In genomic region chr2:61993422-61994024, GRCh38 we compare ENCODE assay signal across 8 cellular contexts.
A peak's percentile ranks its signal among the peaks of the same experiment; 100 is the strongest.
DNase-seq lines count a peak whose midpoint lies in the region; ATAC-seq and TF ChIP-seq lines count a peak whose summit lies in the region.

No MANE protein-coding gene starts in this region.

- TF ChIP-seq CTCF in IMR-90 (conservative IDR thresholded peaks at IDR 0.05; ENCODE audit: low read depth, low read length) (peak; percentile 77), endodermal cell (conservative IDR thresholded peaks at IDR 0.05) (peak; percentile 89)

- H3K4ac ChIP-seq in IMR-90 (ENCODE audit: low read depth, low read length) = no peak overlapping the region

- no peaks in the 10 kb centered on the region for H3K36me3 Mint-ChIP-seq in activated CD4-positive, alpha-beta memory T cell treated with anti-CD3 and anti-CD28 coated beads for 36 hours
- H3K36me3 Mint-ChIP-seq in activated CD4-positive, alpha-beta memory T cell treated with anti-CD3 and anti-CD28 coated beads, Interleukin-2, amount 10 ng/mL, durations not matched to agents 7 days and 5 days (ENCODE audit: low read depth) = no peaks in the 10 kb centered on the region
- H3K36me3 Mint-ChIP-seq in endodermal cell (ENCODE audit: low read depth) = no peaks in the 10 kb centered on the region

- CTCF ChIA-PET in activated CD4-positive, alpha-beta memory T cell treated with anti-CD3 and anti-CD28 coated beads for 36 hours (lab: Charles Lee) = interaction anchor here (0.6 to 3.1 kb wide), 8 partner anchors 11 to 420 kb away, joined by 3 to 22 read pairs (median 4); no protein-coding TSS in a partner anchor
- CTCF ChIA-PET in activated CD4-positive, alpha-beta memory T cell treated with anti-CD3 and anti-CD28 coated beads, Interleukin-2, amount 10 ng/mL, durations not matched to agents 7 days and 5 days (lab: Charles Lee) = interaction anchor here (0.5 to 2.1 kb wide), 8 partner anchors 8 to 422 kb away, joined by 3 to 12 read pairs (median 4); partner anchors contain the start of gene COMMD1
- CTCF ChIA-PET in IMR-90 (lab: Yijun Ruan, JAX) = interaction anchor here (0.6 to 1.5 kb wide), 5 partner anchors 16 to 418 kb away, joined by 3 to 5 read pairs (median 3); no protein-coding TSS in a partner anchor

- H3K4me3 Mint-ChIP-seq in activated CD4-positive, alpha-beta memory T cell treated with anti-CD3 and anti-CD28 coated beads for 36 hours = no peak overlapping the region
- H3K4me3 Mint-ChIP-seq in activated CD4-positive, alpha-beta memory T cell treated with anti-CD3 and anti-CD28 coated beads, Interleukin-2, amount 10 ng/mL, durations not matched to agents 7 days and 5 days = no peak overlapping the region
- no peak overlapping the region for H3K4me3 Mint-ChIP-seq in endodermal cell

- H3K9ac ChIP-seq in IMR-90 (ENCODE audit: low read depth, low read length) = no peak overlapping the region
- no peak overlapping the region for H3K9ac ChIP-seq in endodermal cell (ENCODE audit: extremely low read depth, low read length, poor library complexity, severe bottlenecking)

- no peak overlapping the region for H2AFZ ChIP-seq in IMR-90 (replicated peaks; ENCODE audit: low read length, poor library complexity)

- no peaks in the 10 kb centered on the region for H3K9me3 Mint-ChIP-seq in activated CD4-positive, alpha-beta memory T cell treated with anti-CD3 and anti-CD28 coated beads for 36 hours
- H3K9me3 Mint-ChIP-seq in activated CD4-positive, alpha-beta memory T cell treated with anti-CD3 and anti-CD28 coated beads, Interleukin-2, amount 10 ng/mL, durations not matched to agents 7 days and 5 days = no peaks in the 10 kb centered on the region
- H3K9me3 Mint-ChIP-seq in endodermal cell = peaks cover 4% of the 10 kb centered on the region

- H3K4me3 ChIP-seq in IMR-90 (ENCODE audit: insufficient read depth, low read depth, low read length) (no peak overlapping the region), endodermal cell (ENCODE audit: low read length) (no peak overlapping the region), aorta (ENCODE audit: low read length in 2 of 2) (no peak overlapping the region)

- no peak for TF ChIP-seq POLR2A in IMR-90 (IDR thresholded peaks at IDR 0.05; ENCODE audit: low read depth, low read length)

- in situ Hi-C loops in IMR-90 (cut with MboI; ENCODE audit: low sequenced_read_pairs) = loop anchor here (25.0 kb wide), 1 partner anchor 769 kb away; no protein-coding TSS in a partner anchor

- ATAC-seq in IMR-90 (ENCODE audit: low read depth) = peak; percentile 81
- ATAC-seq in aorta (ENCODE audit: low FRiP score) = no peak

- peaks cover 5 to 22% of the 10 kb centered on the region in 2 experiments; a peak in 2 of 4 replicates for H3K79me1 ChIP-seq in IMR-90 (ENCODE audit: low read depth in 1 of 2, low read length in 2 of 2)

- H3K27me3 ChIP-seq in IMR-90 (ENCODE audit: control insufficient read depth, insufficient read depth, low read length) (no peaks in the 10 kb centered on the region), endodermal cell (ENCODE audit: control insufficient read depth, insufficient read depth, low read length, poor library complexity, severe bottlenecking) (no peaks in the 10 kb centered on the region), aorta (ENCODE audit: control insufficient read depth in 1 of 2, insufficient read depth in 2 of 2, low read length in 1 of 2) (no peaks in the 10 kb centered on the region)

- POLR2A ChIA-PET in activated CD4-positive, alpha-beta memory T cell treated with anti-CD3 and anti-CD28 coated beads for 36 hours (lab: Charles Lee) = no interaction called here
- POLR2A ChIA-PET in activated CD4-positive, alpha-beta memory T cell treated with anti-CD3 and anti-CD28 coated beads, Interleukin-2, amount 10 ng/mL, durations not matched to agents 7 days and 5 days (lab: Charles Lee) = no interaction called here
- POLR2A ChIA-PET in IMR-90 (lab: Charles Lee; ENCODE audit: unreplicated experiment) = interaction anchor here (0.5 kb wide), 1 partner anchor 23 kb away, joined by 10 read pairs; no protein-coding TSS in a partner anchor

- H2BK15ac ChIP-seq in IMR-90 (ENCODE audit: low read depth, low read length) = no peak overlapping the region

- no peak overlapping the region for H3K4me2 ChIP-seq in IMR-90 (ENCODE audit: low read depth, low read length)

- H3K9me3 ChIP-seq in IMR-90 (ENCODE audit: control insufficient read depth, insufficient read depth, low read length) = peaks cover under 1% of the 10 kb centered on the region; the same call in 1 of the 2 replicates
- no peaks in the 10 kb centered on the region for H3K9me3 ChIP-seq in endodermal cell (ENCODE audit: control insufficient read depth, low read length)
- no peaks in the 10 kb centered on the region for H3K9me3 ChIP-seq in aorta (ENCODE audit: control insufficient read depth, low read length)

- H3K27ac ChIP-seq in IMR-90 (ENCODE audit: insufficient read depth, low read length) (no peak overlapping the region), endodermal cell (ENCODE audit: low read depth, low read length) (no peak overlapping the region), aorta (ENCODE audit: low read depth in 1 of 2, low read length in 2 of 2) (no peak overlapping the region)

- no peaks in the 10 kb centered on the region for H3K9me1 ChIP-seq in IMR-90 (ENCODE audit: insufficient read depth, low read length)

- no peak overlapping the region for H4K5ac ChIP-seq in IMR-90 (ENCODE audit: low read depth, low read length)

- no peak overlapping the region for H3K14ac ChIP-seq in IMR-90 (replicated peaks; ENCODE audit: low read depth, low read length)

- no peak overlapping the region for H3K56ac ChIP-seq in IMR-90 (ENCODE audit: extremely low read depth, insufficient read depth, low read length)

- intact Hi-C loops in activated CD4-positive, alpha-beta memory T cell treated with anti-CD3 and anti-CD28 coated beads for 36 hours (cut with micrococcal nuclease) = loop anchor here (1.0 kb wide), 1 partner anchor 419 kb away; no protein-coding TSS in a partner anchor
- intact Hi-C loops in IMR-90 (cut with micrococcal nuclease) (loop anchor here (1.0 to 5.0 kb wide), 3 partner anchors 75 to 784 kb away; no protein-coding TSS in a partner anchor), aorta (cut with DNase I) (loop anchor here (5.0 kb wide), 1 partner anchor 419 kb away; no protein-coding TSS in a partner anchor)

- H3K4me1 Mint-ChIP-seq in activated CD4-positive, alpha-beta memory T cell treated with anti-CD3 and anti-CD28 coated beads for 36 hours (ENCODE audit: low read depth) = no peaks in the 10 kb centered on the region
- no peaks in the 10 kb centered on the region for H3K4me1 Mint-ChIP-seq in activated CD4-positive, alpha-beta memory T cell treated with anti-CD3 and anti-CD28 coated beads, Interleukin-2, amount 10 ng/mL, durations not matched to agents 7 days and 5 days
- H3K4me1 Mint-ChIP-seq in endodermal cell = peaks cover 25% of the 10 kb centered on the region

- no peak overlapping the region for H3K18ac ChIP-seq in IMR-90 (ENCODE audit: low read depth, low read length)

- H3K27me3 Mint-ChIP-seq in activated CD4-positive, alpha-beta memory T cell treated with anti-CD3 and anti-CD28 coated beads for 36 hours = no peaks in the 10 kb centered on the region
- no peaks in the 10 kb centered on the region for H3K27me3 Mint-ChIP-seq in activated CD4-positive, alpha-beta memory T cell treated with anti-CD3 and anti-CD28 coated beads, Interleukin-2, amount 10 ng/mL, durations not matched to agents 7 days and 5 days
- H3K27me3 Mint-ChIP-seq in endodermal cell (ENCODE audit: insufficient read depth) = no peaks in the 10 kb centered on the region

- TF ChIP-seq RAD21 in IMR-90 (IDR thresholded peaks at IDR 0.05; ENCODE audit: low read length) = peak; percentile 80

- no peak overlapping the region for H2BK5ac ChIP-seq in IMR-90 (ENCODE audit: low read depth, low read length, poor library complexity, severe bottlenecking)

- H4K91ac ChIP-seq in IMR-90 (ENCODE audit: insufficient read depth, low read depth, low read length) = no peak overlapping the region

- no TSS peak for BruUV-seq in IMR-90 (replicated peaks; lab: Mats Ljungman, UMichigan)

- DNase-seq in activated CD4-positive, alpha-beta memory T cell treated with anti-CD3 and anti-CD28 coated beads for 36 hours = peak; percentile 12
- DNase-seq in activated CD4-positive, alpha-beta memory T cell treated with anti-CD3 and anti-CD28 coated beads, Interleukin-2, amount 10 ng/mL, durations not matched to agents 7 days and 5 days = no peak
- peak; percentile 62 for DNase-seq in IMR-90
- peak; percentile 53 for DNase-seq in RPMI7951 (ENCODE audit: low read depth)
- no peak for DNase-seq in endodermal cell
- peak; percentile 57 for DNase-seq in myocyte (ENCODE audit: low read depth)
- DNase-seq in aorta = no peak
- DNase-seq in activated CD4-positive, alpha-beta T cell treated with anti-CD3 and anti-CD28 coated beads, Interleukin-2, amount 50 U/mL, for 48 hours = no peak

- H2AK5ac ChIP-seq in IMR-90 (ENCODE audit: low read depth, low read length) = no peak overlapping the region

- no peak overlapping the region for H3K27ac Mint-ChIP-seq in activated CD4-positive, alpha-beta memory T cell treated with anti-CD3 and anti-CD28 coated beads for 36 hours
- no peak overlapping the region for H3K27ac Mint-ChIP-seq in activated CD4-positive, alpha-beta memory T cell treated with anti-CD3 and anti-CD28 coated beads, Interleukin-2, amount 10 ng/mL, durations not matched to agents 7 days and 5 days
- H3K27ac Mint-ChIP-seq in endodermal cell = no peak overlapping the region

- H2BK120ac ChIP-seq in IMR-90 (ENCODE audit: low read depth, low read length) = no peak overlapping the region

- dilution Hi-C loops in IMR-90 (cut with HindIII; ENCODE audit: low sequenced_read_pairs, unreplicated experiment) = no loop called here

- no peak overlapping the region for H4K8ac ChIP-seq in IMR-90 (ENCODE audit: low read depth in 2 of 2, low read length in 2 of 2)

- no peak overlapping the region for H3K23ac ChIP-seq in IMR-90 (ENCODE audit: low read depth, low read length)

- no peaks in the 10 kb centered on the region for H4K20me1 ChIP-seq in IMR-90 (ENCODE audit: insufficient read depth, low read length)

- H2BK20ac ChIP-seq in IMR-90 (ENCODE audit: low read depth, low read length) = no peak overlapping the region

- WGBS in IMR-90 (ENCODE audit: extremely low coverage in 2 of 2, insufficient read length in 1 of 2), 2 experiments = 17% methylated on average over 1 of the region's 3 CpGs; no CpG with 5 or more reads in 1 of the 2 experiments
- 33 to 68% methylated on average over 1 to 3 of the region's 3 CpGs for WGBS in endodermal cell (ENCODE audit: insufficient coverage in 1 of 2, insufficient read length in 1 of 2), 2 experiments
- WGBS in aorta, 2 donors = 85 to 93% methylated on average over 3 of the region's 3 CpGs

- H3K4me1 ChIP-seq in IMR-90 (ENCODE audit: control insufficient read depth, insufficient read depth, low read length) (no peaks in the 10 kb centered on the region), endodermal cell (ENCODE audit: control insufficient read depth, insufficient read depth, low read length) (peaks cover 7% of the 10 kb centered on the region), aorta (ENCODE audit: control insufficient read depth in 1 of 2, insufficient read depth in 2 of 2, low read length in 2 of 2) (no peaks in the 10 kb centered on the region)

- H2AK9ac ChIP-seq in IMR-90 (replicated peaks; ENCODE audit: low read depth, low read length, poor library complexity) = no peak overlapping the region

- no peaks in the 10 kb centered on the region for H3K36me3 ChIP-seq in IMR-90 (ENCODE audit: control insufficient read depth, insufficient read depth, low read length)
- no peaks in the 10 kb centered on the region for H3K36me3 ChIP-seq in endodermal cell (ENCODE audit: control insufficient read depth, insufficient read depth, low read length)
- no peaks in the 10 kb centered on the region for H3K36me3 ChIP-seq in aorta (ENCODE audit: control insufficient read depth in 1 of 2, insufficient read depth in 2 of 2, low read length in 1 of 2)

Comparison
In these comparisons a context has a peak if more than half of its experiments do, and no peak if none do; other contexts are left out.
1. DNase-seq: peak in activated CD4-positive, alpha-beta memory T cell treated with anti-CD3 and anti-CD28 coated beads for 36 hours (single experiment), IMR-90 (single experiment), RPMI7951 (single experiment) and myocyte (single experiment); none in activated CD4-positive, alpha-beta memory T cell treated with anti-CD3 and anti-CD28 coated beads, Interleukin-2, amount 10 ng/mL, durations not matched to agents 7 days and 5 days (single experiment), endodermal cell (single experiment), aorta (0 of 2) and activated CD4-positive, alpha-beta T cell treated with anti-CD3 and anti-CD28 coated beads, Interleukin-2, amount 50 U/mL, for 48 hours (0 of 2).